ENCODE assay signal across 1 cellular context in genomic region chr3:33798113-33798417, GRCh38.
A peak's percentile ranks its signal among the peaks of the same experiment; 100 is the strongest.
TF ChIP-seq lines count a peak whose summit lies in the region.

No MANE protein-coding gene starts in this region.

TF ChIP-seq in HepG2, 621 proteins besides CTCF, POLR2A, EP300 and RAD21 (continued from another document):
- TF ChIP-seq ZIK1 (CRISPR knock-in tag; IDR thresholded peaks at IDR 0.05; ENCODE audit: borderline replicate concordance, low read depth): no peak
- 0 out of 2 replicates have a peak, but pooled peaks have one; percentile 1 for TF ChIP-seq NFAT5 (CRISPR knock-in tag; IDR thresholded peaks at IDR 0.05)
- TF ChIP-seq NCOA1 (CRISPR knock-in tag; IDR thresholded peaks at IDR 0.05): 0 out of 2 replicates have a peak, but pooled peaks have one; percentile 7
- 0 out of 2 replicates have a peak, but pooled peaks have one; percentile 13 for TF ChIP-seq ZNF235 (CRISPR knock-in tag; IDR thresholded peaks at IDR 0.05; ENCODE audit: borderline replicate concordance)
- TF ChIP-seq TGIF2 (CRISPR knock-in tag; IDR thresholded peaks at IDR 0.05): peak; percentile 34
- no peak for TF ChIP-seq JDP2 (CRISPR knock-in tag; IDR thresholded peaks at IDR 0.05; ENCODE audit: borderline replicate concordance)
- TF ChIP-seq ZNF33B (CRISPR knock-in tag; IDR thresholded peaks at IDR 0.05): 0 out of 2 replicates have a peak, but pooled peaks have one; percentile 1
- TF ChIP-seq RARA (CRISPR knock-in tag; IDR thresholded peaks at IDR 0.05): peak; percentile 4; the same call in 1 of the 2 replicates
- TF ChIP-seq FOXO1 (CRISPR knock-in tag; IDR thresholded peaks at IDR 0.05): 0 out of 2 replicates have a peak, but pooled peaks have one; percentile 8
- TF ChIP-seq ELF4 (CRISPR knock-in tag; IDR thresholded peaks at IDR 0.05; ENCODE audit: borderline replicate concordance): no peak
- TF ChIP-seq MIXL1 (CRISPR knock-in tag; IDR thresholded peaks at IDR 0.05): 0 out of 2 replicates have a peak, but pooled peaks have one; percentile 2
- no peak for TF ChIP-seq GLI4 (CRISPR knock-in tag; IDR thresholded peaks at IDR 0.05; ENCODE audit: borderline replicate concordance)
- TF ChIP-seq THRA (CRISPR knock-in tag; IDR thresholded peaks at IDR 0.05; ENCODE audit: borderline replicate concordance): 0 out of 2 replicates have a peak, but pooled peaks have one; percentile 7
- 0 out of 2 replicates have a peak, but pooled peaks have one; percentile 16 for TF ChIP-seq ZNF484 (CRISPR knock-in tag; IDR thresholded peaks at IDR 0.05; ENCODE audit: borderline replicate concordance, low read depth)
- no peak for TF ChIP-seq GATA4 (IDR thresholded peaks at IDR 0.05; ENCODE audit: borderline replicate concordance, low read depth)
- no peak for TF ChIP-seq FOXA1 (IDR thresholded peaks at IDR 0.05)
- peak; percentile 18; the same call in 1 of the 2 replicates for TF ChIP-seq FOXA1 (CRISPR knock-in tag; IDR thresholded peaks at IDR 0.05)
- TF ChIP-seq HOMEZ (CRISPR knock-in tag; IDR thresholded peaks at IDR 0.05; ENCODE audit: low read depth): 0 out of 2 replicates have a peak, but pooled peaks have one; percentile 10
- peak; percentile 44; the same call in 1 of the 2 replicates for TF ChIP-seq FOXA3 (CRISPR knock-in tag; IDR thresholded peaks at IDR 0.05)
- no peak for TF ChIP-seq ASH2L (IDR thresholded peaks at IDR 0.05; ENCODE audit: insufficient read length, low read depth, low read length)
- TF ChIP-seq DMTF1 (CRISPR knock-in tag; IDR thresholded peaks at IDR 0.05): no peak
- peak; percentile 60; the same call in 1 of the 2 replicates for TF ChIP-seq IRF1 (CRISPR knock-in tag; IDR thresholded peaks at IDR 0.05; ENCODE audit: low read depth)
- 0 out of 2 replicates have a peak, but pooled peaks have one; percentile 72 for TF ChIP-seq ZNF383 (CRISPR knock-in tag; IDR thresholded peaks at IDR 0.05; ENCODE audit: borderline replicate concordance)
- TF ChIP-seq ZNF12 (CRISPR knock-in tag; IDR thresholded peaks at IDR 0.05): 0 out of 2 replicates have a peak, but pooled peaks have one; percentile 16
- no peak for TF ChIP-seq ZFP36L1 (CRISPR knock-in tag; IDR thresholded peaks at IDR 0.05)
- TF ChIP-seq CBFB (CRISPR knock-in tag; IDR thresholded peaks at IDR 0.05): 0 out of 2 replicates have a peak, but pooled peaks have one; percentile 18
- TF ChIP-seq SIX1 (CRISPR knock-in tag; IDR thresholded peaks at IDR 0.05; ENCODE audit: borderline replicate concordance): no peak
- 0 out of 2 replicates have a peak, but pooled peaks have one; percentile 0 for TF ChIP-seq ZNF580 (CRISPR knock-in tag; IDR thresholded peaks at IDR 0.05; ENCODE audit: borderline replicate concordance, low read depth)
- 0 out of 2 replicates have a peak, but pooled peaks have one; percentile 7 for TF ChIP-seq ZNF614 (CRISPR knock-in tag; IDR thresholded peaks at IDR 0.05; ENCODE audit: borderline replicate concordance)
